Comparison of ENCODE assay signal across 8 cellular contexts in the genomic region with DNA sequence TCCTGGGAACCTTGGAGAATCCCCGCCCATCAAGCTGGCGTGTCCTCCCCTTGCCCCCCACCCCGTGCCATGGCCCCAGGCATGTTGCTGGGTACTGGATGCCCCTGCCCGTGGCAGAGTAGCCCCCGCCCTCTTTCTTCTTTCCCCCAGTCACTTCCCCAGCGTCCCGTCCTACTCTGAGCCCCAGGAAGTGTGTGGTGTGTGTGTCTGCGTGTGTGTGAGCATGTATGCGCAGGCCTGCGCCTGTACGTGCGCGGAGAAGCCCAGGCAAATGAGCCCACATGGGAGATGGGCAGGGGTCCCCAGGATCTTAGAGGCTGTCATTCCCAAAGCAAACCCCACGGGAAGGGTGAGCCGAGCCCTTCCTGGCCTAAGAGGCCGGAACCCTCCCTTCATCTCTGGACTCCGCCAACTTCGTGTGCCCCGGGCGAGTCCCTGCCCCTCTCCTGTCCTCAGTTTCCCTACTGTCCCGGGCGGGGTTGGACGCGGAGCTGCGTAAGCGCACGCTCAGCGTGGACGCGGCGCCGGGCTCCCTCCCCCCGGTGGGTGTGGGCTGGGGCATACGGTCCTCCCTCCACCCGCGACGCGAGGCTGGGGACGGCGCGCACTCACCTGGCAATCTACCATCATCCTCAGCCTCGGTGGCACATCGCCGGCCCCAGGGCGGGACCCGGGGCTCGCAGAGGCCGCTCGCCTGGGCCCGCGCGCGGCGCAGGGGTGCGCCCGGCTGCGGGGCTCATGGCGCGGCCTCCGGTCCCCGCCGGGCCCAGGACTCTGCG. TPM values are rescaled to one million over a fixed set of nuclear protein-coding genes. Genes with fewer than 3 reads are reported as not detected.
DNase-seq lines count a peak whose midpoint lies in the region; ATAC-seq and TF ChIP-seq lines count a peak whose summit lies in the region.

No MANE protein-coding gene starts in this region.

- peak overlapping the region; percentile 74 to 75 for H3K4me3 ChIP-seq in muscle layer of duodenum (ENCODE audit: low read depth in 1 of 2, low read length in 2 of 2)
- H3K4me3 ChIP-seq in upper lobe of left lung = peak overlapping the region; percentile 6 to 78 (median 68)

- peaks cover 7 to 44% of the 10 kb centered on the region in 2 donors for H3K4me1 ChIP-seq in muscle layer of duodenum (ENCODE audit: control insufficient read depth in 1 of 2, insufficient read depth in 2 of 2, low read length in 2 of 2)
- peaks cover 30 to 45% (median 38%) of the 10 kb centered on the region in 4 donors for H3K4me1 ChIP-seq in upper lobe of left lung

- CTCF ChIA-PET in activated CD8-positive, alpha-beta T cell treated with anti-CD3 and anti-CD28 coated beads for 36 hours (lab: Charles Lee) = interaction anchor here (0.8 to 8.5 kb wide), 7 partner anchors 9 to 108 kb away, joined by 3 to 376 read pairs (median 3); partner anchors contain the start of gene RALGDS

- H3K27ac ChIP-seq in muscle layer of duodenum (ENCODE audit: low read length) = peak overlapping the region; percentile 72
- H3K27ac ChIP-seq in upper lobe of left lung = peak overlapping the region; percentile 76 to 91 (median 86)

- TF ChIP-seq CTCF in activated CD8-positive, alpha-beta T cell treated with anti-CD3 and anti-CD28 coated beads for 36 hours (IDR thresholded peaks at IDR 0.05) = no peak
- TF ChIP-seq CTCF in endothelial cell (IDR thresholded peaks at IDR 0.05; ENCODE audit: unreplicated experiment) = no peak
- peak in 1 of 6 experiments; percentile 13 for TF ChIP-seq CTCF in upper lobe of left lung (IDR thresholded peaks at IDR 0.05)

- intact Hi-C loops in activated CD8-positive, alpha-beta T cell treated with anti-CD3 and anti-CD28 coated beads for 36 hours (cut with micrococcal nuclease) = no loop called here

- peak in 2 of 4 donors; percentile 19 to 21 for TF ChIP-seq POLR2A in upper lobe of left lung (IDR thresholded peaks at IDR 0.05)

- POLR2A ChIA-PET in activated CD8-positive, alpha-beta T cell treated with anti-CD3 and anti-CD28 coated beads for 36 hours (lab: Charles Lee) = interaction anchor here (0.6 to 8.5 kb wide), 10 partner anchors 8 to 246 kb away, joined by 3 to 78 read pairs (median 4); partner anchors contain the start of gene GTF3C5

- H3K27ac Mint-ChIP-seq in activated CD8-positive, alpha-beta T cell treated with anti-CD3 and anti-CD28 coated beads for 36 hours = peak overlapping the region; percentile 95
- H3K27ac Mint-ChIP-seq in endothelial cell (ENCODE audit: unreplicated experiment) = peak overlapping the region; percentile 98

- H3K4me1 Mint-ChIP-seq in activated CD8-positive, alpha-beta T cell treated with anti-CD3 and anti-CD28 coated beads for 36 hours (ENCODE audit: low read depth) = peaks cover 42% of the 10 kb centered on the region
- peaks cover 33% of the 10 kb centered on the region for H3K4me1 Mint-ChIP-seq in endothelial cell (ENCODE audit: unreplicated experiment)

- 4 to 5% methylated on average over 11 to 39 of the region's 63 CpGs for WGBS in upper lobe of left lung, 2 donors

- H3K9me3 Mint-ChIP-seq in activated CD8-positive, alpha-beta T cell treated with anti-CD3 and anti-CD28 coated beads for 36 hours = no peaks in the 10 kb centered on the region
- no peaks in the 10 kb centered on the region for H3K9me3 Mint-ChIP-seq in endothelial cell (ENCODE audit: unreplicated experiment)

- no peaks in the 10 kb centered on the region for H3K36me3 ChIP-seq in muscle layer of duodenum (ENCODE audit: control insufficient read depth in 1 of 2, insufficient read depth in 2 of 2, low read length in 2 of 2)
- H3K36me3 ChIP-seq in upper lobe of left lung = no peaks in the 10 kb centered on the region

- H3K4me3 Mint-ChIP-seq in activated CD8-positive, alpha-beta T cell treated with anti-CD3 and anti-CD28 coated beads for 36 hours = peak overlapping the region; percentile 95
- peak overlapping the region; percentile 94 for H3K4me3 Mint-ChIP-seq in endothelial cell (ENCODE audit: unreplicated experiment)

- TF ChIP-seq EP300 in upper lobe of left lung (IDR thresholded peaks at IDR 0.05) = no peak

- H3K36me3 Mint-ChIP-seq in activated CD8-positive, alpha-beta T cell treated with anti-CD3 and anti-CD28 coated beads for 36 hours (ENCODE audit: low read depth) = peaks cover 23% of the 10 kb centered on the region
- H3K36me3 Mint-ChIP-seq in endothelial cell (ENCODE audit: low read depth, unreplicated experiment) = peaks cover 12% of the 10 kb centered on the region

- ATAC-seq in HG02571 (IDR thresholded peaks at IDR 0.05; ENCODE audit: unreplicated experiment) = peak; percentile 5
- peak; percentile 21 for ATAC-seq in activated CD8-positive, alpha-beta T cell treated with anti-CD3 and anti-CD28 coated beads for 36 hours
- peak; percentile 25 to 30 for ATAC-seq in upper lobe of left lung (ENCODE audit: low FRiP score in 2 of 2)

- H3K27me3 ChIP-seq in muscle layer of duodenum (ENCODE audit: low read depth, low read length) (no peaks in the 10 kb centered on the region), upper lobe of left lung (no peaks in the 10 kb centered on the region)

- H3K9me3 ChIP-seq in muscle layer of duodenum (ENCODE audit: control insufficient read depth in 1 of 2, low read length in 2 of 2) = no peaks in the 10 kb centered on the region
- no peaks in the 10 kb centered on the region for H3K9me3 ChIP-seq in upper lobe of left lung

- no peaks in the 10 kb centered on the region for H3K27me3 Mint-ChIP-seq in activated CD8-positive, alpha-beta T cell treated with anti-CD3 and anti-CD28 coated beads for 36 hours
- peaks cover 23% of the 10 kb centered on the region for H3K27me3 Mint-ChIP-seq in endothelial cell (ENCODE audit: unreplicated experiment)

- DNase-seq in NCI-H1417 (lab: John Stamatoyannopoulos, UW) (peak in 2 of 3 experiments; percentile 72 to 77), NCI-H1417 treated with DMSO at 0.1 percent for 48 hours (lab: John Stamatoyannopoulos, UW) (no peak), NCI-H1105 treated with DMSO at 0.1 percent for 48 hours (lab: John Stamatoyannopoulos, UW) (peak; percentile 10), endothelial cell (ENCODE audit: low spot score) (peak; percentile 41), upper lobe of left lung (peak in 1 of 2 donors; percentile 94)
- peak; percentile 71 for DNase-seq in activated CD8-positive, alpha-beta T cell treated with anti-CD3 and anti-CD28 coated beads for 36 hours

RNA-seq across cellular contexts. Expression of gene GBGT1, which starts 15.2 kb away (rescaled TPM):
- 1 to 10 TPM; 3.6 to 4.1 TPM for total RNA-seq in activated CD8-positive, alpha-beta T cell treated with anti-CD3 and anti-CD28 coated beads for 36 hours
- total RNA-seq in endothelial cell (ENCODE audit: unreplicated experiment) (98.4 TPM), upper lobe of left lung (10 to 100 TPM in 5 of 6 donors, 1 to 10 TPM in 1; 9.1 to 71.2 (median 36.0) TPM)

RNA-seq across cellular contexts. Expression of gene RALGDS, which starts 27.5 kb away (rescaled TPM):
- total RNA-seq in activated CD8-positive, alpha-beta T cell treated with anti-CD3 and anti-CD28 coated beads for 36 hours = 10 to 100 TPM; 80.5 to 88.2 TPM
- total RNA-seq in endothelial cell (ENCODE audit: unreplicated experiment) (80.6 TPM), upper lobe of left lung (100 to 1,000 TPM in 3 of 6 donors, 10 to 100 TPM in 3; 57.1 to 117 (median 88.9) TPM)
